ENCODE assay signal across 9 cellular contexts in genomic region chr9:22739712-22740111, GRCh38.
"Had no signal": no experiment of that assay in that cellular context is flagged by ENCODE, and none has a peak within 500 bp of the region (broad histone marks: within the 10 kb centered on the region; RNA-seq: fewer than 3 reads in every experiment).

No MANE protein-coding gene starts in this region.

- H3K4me3 ChIP-seq: GM23248, HAP-1, K562 had no signal

- H3K27ac ChIP-seq: GM23248 had no signal

- H3K4me1 ChIP-seq: HAP-1 had no signal

- H3K4me3 Mint-ChIP-seq: HFFc6 had no signal

- H3K9me3 ChIP-seq: HAP-1 had no signal

- H3K36me3 ChIP-seq: HAP-1 had no signal

- H2AFZ ChIP-seq: GM23248 had no signal

- ATAC-seq: HCT116, K562 had no signal

- H3K27ac Mint-ChIP-seq: HFFc6 had no signal

- H3K9ac ChIP-seq: GM23248 had no signal

- FAIRE-seq: HTR-8/SVneo, K562 had no signal

- DNase-seq: GM23248, GOT3, H7, HFFc6, KG1 had no signal
